In the genomic region with DNA sequence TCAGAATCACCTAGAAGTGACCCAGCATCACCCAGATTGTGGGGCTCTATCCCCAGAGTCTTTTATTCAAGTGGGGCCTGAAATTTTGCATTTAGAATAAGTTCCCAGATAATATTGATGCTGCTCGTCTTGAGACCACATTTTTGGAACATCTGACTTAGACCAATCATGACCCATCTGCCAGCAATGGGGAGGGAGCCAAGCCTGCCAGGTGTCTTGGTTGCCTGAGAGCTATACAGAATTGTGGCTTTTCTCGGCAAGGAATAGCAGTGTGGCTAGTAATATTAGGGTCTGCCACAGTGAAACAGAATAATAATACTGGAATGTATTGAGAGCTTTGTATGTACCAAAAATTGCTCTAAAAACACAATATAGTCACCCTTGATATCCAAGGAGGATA, we compare ENCODE assay signal across 33 cellular contexts. TPM values are rescaled to one million over a fixed set of nuclear protein-coding genes. Genes with fewer than 3 reads are reported as not detected.
"Had no signal": no experiment of that assay in that cellular context is flagged by ENCODE, and none has a peak within 500 bp of the region (broad histone marks: within the 10 kb centered on the region; RNA-seq: fewer than 3 reads in every experiment).

No MANE protein-coding gene starts in this region.

- H3K9me3 Mint-ChIP-seq: activated B cell treated with CpG ODN at 0.5 μM for 24 hours; activated CD8-positive, alpha-beta T cell treated with anti-CD3 and anti-CD28 coated beads for 36 hours; activated T-cell treated with anti-CD3 and anti-CD28 coated beads, Interleukin-2, amount 50 U/mL, for 4 hours; activated T-helper 17 cell treated with anti-CD3 and anti-CD28 coated beads, Interleukin-2, amount 50 U/mL, for 72 hours; central memory CD8-positive, alpha-beta T cell; endodermal cell; T-helper 2 cell treated with Interferon-gamma antibody and Interleukin-4, amounts not matched to agents 5 μg/mL and 100 μg/mL, for 36 hours had no signal

- DNase-seq: activated B cell treated with CpG ODN at 0.5 μM for 24 hours; activated CD4-positive, alpha-beta T cell treated with anti-CD3 and anti-CD28 coated beads for 48 hours; activated CD4-positive, alpha-beta T cell treated with anti-CD3 and anti-CD28 coated beads, Interleukin-2, amount 50 U/mL, for 1 hour; activated CD4-positive, alpha-beta T cell treated with anti-CD3 and anti-CD28 coated beads, Interleukin-2, amount 50 U/mL, for 48 hours; activated CD8-positive, alpha-beta memory T cell treated with anti-CD3 and anti-CD28 coated beads for 24 hours; activated CD8-positive, alpha-beta T cell treated with anti-CD3 and anti-CD28 coated beads for 36 hours; activated effector memory CD4-positive, alpha-beta T cell treated with Interleukin-2 at 50 U/mL for 16 hours; activated gamma-delta T cell treated with Interleukin-2 at 50 U/mL for 16 hours; activated naive CD4-positive, alpha-beta T cell treated with anti-CD3 and anti-CD28 coated beads, Interleukin-2, amount 50 U/mL, for 16 hours; activated naive CD4-positive, alpha-beta T cell treated with Interleukin-2 at 50 U/mL for 16 hours; activated T-cell treated with anti-CD3 and anti-CD28 coated beads, Interleukin-2, amount 50 U/mL, for 4 hours; brain microvascular endothelial cell; colonic mucosa; effector memory CD4-positive, alpha-beta T cell; endodermal cell; foreskin keratinocyte; gastrocnemius medialis; glutamatergic neuron; heart left ventricle; hypothalamus; T-helper 17 cell; T1000; WERI-Rb-1 had no signal

- ATAC-seq: activated CD4-positive, CD25-positive, alpha-beta regulatory T cell treated with anti-CD3 and anti-CD28 coated beads, Interleukin-2, amount 50 U/mL, for 24 hours; activated CD8-positive, alpha-beta T cell treated with anti-CD3 and anti-CD28 coated beads for 36 hours; activated T-cell treated with anti-CD3 and anti-CD28 coated beads, Interleukin-2, amount 50 U/mL, for 4 hours; activated T-helper 17 cell treated with anti-CD3 and anti-CD28 coated beads, Interleukin-2, amount 50 U/mL, for 72 hours; esophagus mucosa; foreskin keratinocyte; gastrocnemius medialis; heart left ventricle; T-helper 17 cell had no signal

- H3K4me3 Mint-ChIP-seq: activated B cell treated with CpG ODN at 0.5 μM for 24 hours; activated CD8-positive, alpha-beta T cell treated with anti-CD3 and anti-CD28 coated beads for 36 hours; activated naive CD8-positive, alpha-beta T cell; activated T-cell treated with anti-CD3 and anti-CD28 coated beads, Interleukin-2, amount 50 U/mL, for 4 hours; activated T-helper 17 cell treated with anti-CD3 and anti-CD28 coated beads, Interleukin-2, amount 50 U/mL, for 72 hours; central memory CD8-positive, alpha-beta T cell; endodermal cell; T-helper 17 cell; T-helper 2 cell treated with Interferon-gamma antibody and Interleukin-4, amounts not matched to agents 5 μg/mL and 100 μg/mL, for 36 hours had no signal

- H3K27ac Mint-ChIP-seq: activated B cell treated with CpG ODN at 0.5 μM for 24 hours; activated CD8-positive, alpha-beta T cell treated with anti-CD3 and anti-CD28 coated beads for 36 hours; activated naive CD8-positive, alpha-beta T cell; activated T-helper 17 cell treated with anti-CD3 and anti-CD28 coated beads, Interleukin-2, amount 50 U/mL, for 72 hours; endodermal cell; T-helper 17 cell; T-helper 2 cell treated with Interferon-gamma antibody and Interleukin-4, amounts not matched to agents 5 μg/mL and 100 μg/mL, for 36 hours had no signal

- H3K36me3 Mint-ChIP-seq: activated naive CD8-positive, alpha-beta T cell had no signal

- H3K27me3 Mint-ChIP-seq: activated B cell treated with CpG ODN at 0.5 μM for 24 hours; activated naive CD8-positive, alpha-beta T cell; activated T-helper 17 cell treated with anti-CD3 and anti-CD28 coated beads, Interleukin-2, amount 50 U/mL, for 72 hours; central memory CD8-positive, alpha-beta T cell had no signal

RNA-seq across cellular contexts. Expression of gene RGS8, which starts 31.1 kb away (rescaled TPM):
- total RNA-seq: activated B cell treated with CpG ODN at 0.5 μM for 24 hours; activated CD8-positive, alpha-beta T cell treated with anti-CD3 and anti-CD28 coated beads for 36 hours; activated T-cell treated with anti-CD3 and anti-CD28 coated beads, Interleukin-2, amount 50 U/mL, for 4 hours; ascending aorta; cardiac septum; colonic mucosa; dermis microvascular lymphatic vessel endothelial cell; epithelial cell of proximal tubule; esophagus mucosa; foreskin keratinocyte; gastrocnemius medialis; T-helper 17 cell had no signal
